In the genomic region with DNA sequence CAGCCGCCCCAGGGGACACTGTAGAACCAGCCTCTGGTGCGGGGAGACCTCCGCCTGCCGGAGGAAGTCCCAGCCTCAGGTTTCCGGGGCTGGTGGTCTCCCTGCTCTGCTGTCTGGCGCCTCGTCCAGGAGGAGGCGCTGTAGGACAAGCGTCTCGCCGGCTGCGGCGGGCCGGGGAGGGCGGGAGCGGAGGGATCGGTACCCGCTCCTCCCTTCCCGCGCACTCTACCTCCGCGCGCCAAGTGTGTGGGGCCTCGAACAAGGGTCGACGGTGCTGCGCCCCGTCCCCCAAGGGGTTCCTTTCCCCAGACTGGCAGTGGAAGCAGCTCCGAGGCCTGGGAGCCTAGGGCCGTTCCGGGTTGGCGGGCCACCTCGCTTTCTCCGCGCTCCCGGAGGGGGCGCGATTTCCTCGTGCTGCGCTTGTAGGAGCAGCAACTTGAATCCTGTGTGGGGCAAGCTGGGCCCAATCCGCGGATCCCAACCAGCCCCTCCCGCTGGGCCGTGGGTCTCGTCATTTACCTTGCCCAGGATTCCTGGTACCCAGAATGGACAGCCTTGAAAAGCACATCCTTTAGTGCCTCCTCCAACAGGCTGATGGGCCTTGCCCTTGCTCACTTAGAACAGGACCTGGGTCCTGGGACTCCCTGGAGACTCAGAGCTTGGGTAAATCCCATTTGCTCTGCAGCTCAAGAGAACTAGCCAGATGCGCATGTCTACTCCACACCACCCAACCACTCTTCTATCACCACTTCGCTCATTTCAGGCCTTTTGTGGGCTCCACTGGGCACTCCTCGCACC, we compare ENCODE assay signal across 1 cellular context.
TF ChIP-seq lines count a peak whose summit lies in the region.

No MANE protein-coding gene starts in this region.

TF ChIP-seq in WTC11, 78 proteins besides CTCF, POLR2A, EP300 and RAD21 (continued from another document and continues in another):
- TF ChIP-seq, protein P1, sequence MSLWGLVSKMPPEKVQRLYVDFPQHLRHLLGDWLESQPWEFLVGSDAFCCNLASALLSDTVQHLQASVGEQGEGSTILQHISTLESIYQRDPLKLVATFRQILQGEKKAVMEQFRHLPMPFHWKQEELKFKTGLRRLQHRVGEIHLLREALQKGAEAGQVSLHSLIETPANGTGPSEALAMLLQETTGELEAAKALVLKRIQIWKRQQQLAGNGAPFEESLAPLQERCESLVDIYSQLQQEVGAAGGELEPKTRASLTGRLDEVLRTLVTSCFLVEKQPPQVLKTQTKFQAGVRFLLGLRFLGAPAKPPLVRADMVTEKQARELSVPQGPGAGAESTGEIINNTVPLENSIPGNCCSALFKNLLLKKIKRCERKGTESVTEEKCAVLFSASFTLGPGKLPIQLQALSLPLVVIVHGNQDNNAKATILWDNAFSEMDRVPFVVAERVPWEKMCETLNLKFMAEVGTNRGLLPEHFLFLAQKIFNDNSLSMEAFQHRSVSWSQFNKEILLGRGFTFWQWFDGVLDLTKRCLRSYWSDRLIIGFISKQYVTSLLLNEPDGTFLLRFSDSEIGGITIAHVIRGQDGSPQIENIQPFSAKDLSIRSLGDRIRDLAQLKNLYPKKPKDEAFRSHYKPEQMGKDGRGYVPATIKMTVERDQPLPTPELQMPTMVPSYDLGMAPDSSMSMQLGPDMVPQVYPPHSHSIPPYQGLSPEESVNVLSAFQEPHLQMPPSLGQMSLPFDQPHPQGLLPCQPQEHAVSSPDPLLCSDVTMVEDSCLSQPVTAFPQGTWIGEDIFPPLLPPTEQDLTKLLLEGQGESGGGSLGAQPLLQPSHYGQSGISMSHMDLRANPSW (CRISPR knock-in tag; conservative IDR thresholded peaks at IDR 0.05; ENCODE audit: low read depth) = no peak
- TF ChIP-seq ZNF138 (CRISPR knock-in tag; conservative IDR thresholded peaks at IDR 0.05) (no peak), JAZF1 (CRISPR knock-in tag; IDR thresholded peaks at IDR 0.05) (no peak), FOXP1 (CRISPR knock-in tag; IDR thresholded peaks at IDR 0.05; ENCODE audit: borderline replicate concordance) (peak; percentile 87; the same call in 1 of the 2 replicates), HMGA2 (CRISPR knock-in tag; IDR thresholded peaks at IDR 0.05) (no peak), NFATC4 (CRISPR knock-in tag; IDR thresholded peaks at IDR 0.05) (no peak), ZNF121 (CRISPR knock-in tag; IDR thresholded peaks at IDR 0.05) (peak; percentile 95), ZNF671 (CRISPR knock-in tag; IDR thresholded peaks at IDR 0.05) (no peak), TEAD1 (CRISPR knock-in tag; IDR thresholded peaks at IDR 0.05) (peak; percentile 70; the same call in 1 of the 2 replicates), MXD4 (CRISPR knock-in tag; IDR thresholded peaks at IDR 0.05; ENCODE audit: borderline replicate concordance) (no peak), ZNF396 (CRISPR knock-in tag; IDR thresholded peaks at IDR 0.05; ENCODE audit: borderline replicate concordance) (no peak), NR3C1 (CRISPR knock-in tag; conservative IDR thresholded peaks at IDR 0.05; ENCODE audit: low read depth) (no peak), CREM (CRISPR knock-in tag; IDR thresholded peaks at IDR 0.05) (no peak), TEAD4 (CRISPR knock-in tag; IDR thresholded peaks at IDR 0.05) (no peak), TCF7 (CRISPR knock-in tag; IDR thresholded peaks at IDR 0.05; ENCODE audit: low read depth) (no peak)
- TF ChIP-seq, protein P2, sequence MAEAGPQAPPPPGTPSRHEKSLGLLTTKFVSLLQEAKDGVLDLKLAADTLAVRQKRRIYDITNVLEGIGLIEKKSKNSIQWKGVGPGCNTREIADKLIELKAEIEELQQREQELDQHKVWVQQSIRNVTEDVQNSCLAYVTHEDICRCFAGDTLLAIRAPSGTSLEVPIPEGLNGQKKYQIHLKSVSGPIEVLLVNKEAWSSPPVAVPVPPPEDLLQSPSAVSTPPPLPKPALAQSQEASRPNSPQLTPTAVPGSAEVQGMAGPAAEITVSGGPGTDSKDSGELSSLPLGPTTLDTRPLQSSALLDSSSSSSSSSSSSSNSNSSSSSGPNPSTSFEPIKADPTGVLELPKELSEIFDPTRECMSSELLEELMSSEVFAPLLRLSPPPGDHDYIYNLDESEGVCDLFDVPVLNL (CRISPR knock-in tag; IDR thresholded peaks at IDR 0.05; ENCODE audit: borderline replicate concordance, low read depth) = 0 out of 2 replicates have a peak, but pooled peaks have one; percentile 67
- TF ChIP-seq, protein P3, sequence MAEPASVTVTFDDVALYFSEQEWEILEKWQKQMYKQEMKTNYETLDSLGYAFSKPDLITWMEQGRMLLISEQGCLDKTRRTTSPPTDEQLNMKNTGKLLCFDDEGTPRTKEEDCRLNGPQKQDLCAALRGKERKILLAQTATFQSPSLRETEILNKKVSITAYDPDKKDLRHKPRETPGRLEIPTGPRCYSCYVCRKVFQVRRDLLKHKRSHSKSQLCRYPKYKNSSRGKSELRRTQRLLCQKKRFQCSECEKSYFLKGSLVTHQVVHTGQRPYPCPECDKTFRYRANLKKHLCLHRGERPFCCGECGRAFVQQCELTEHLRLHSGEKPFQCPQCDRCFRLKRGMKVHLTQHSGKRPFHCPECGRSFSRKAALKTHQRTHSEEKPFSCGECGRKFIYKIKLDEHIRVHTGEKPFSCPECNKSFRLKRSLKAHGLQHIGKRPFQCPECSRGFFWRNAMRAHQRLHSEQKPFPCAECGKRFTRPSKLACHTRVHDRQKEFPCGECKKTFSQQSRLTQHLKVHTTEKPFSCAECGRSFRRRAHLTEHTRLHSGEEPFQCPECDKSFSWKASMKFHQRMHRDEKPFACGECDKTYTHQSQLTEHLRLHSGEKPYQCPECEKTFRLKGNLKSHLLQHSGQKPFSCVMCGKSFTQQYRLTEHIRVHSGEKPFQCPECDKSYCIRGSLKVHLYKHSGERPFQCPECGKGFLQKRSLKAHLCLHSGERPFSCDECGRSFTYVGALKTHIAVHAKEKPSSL (CRISPR knock-in tag; conservative IDR thresholded peaks at IDR 0.05) = no peak
- TF ChIP-seq, protein P4, sequence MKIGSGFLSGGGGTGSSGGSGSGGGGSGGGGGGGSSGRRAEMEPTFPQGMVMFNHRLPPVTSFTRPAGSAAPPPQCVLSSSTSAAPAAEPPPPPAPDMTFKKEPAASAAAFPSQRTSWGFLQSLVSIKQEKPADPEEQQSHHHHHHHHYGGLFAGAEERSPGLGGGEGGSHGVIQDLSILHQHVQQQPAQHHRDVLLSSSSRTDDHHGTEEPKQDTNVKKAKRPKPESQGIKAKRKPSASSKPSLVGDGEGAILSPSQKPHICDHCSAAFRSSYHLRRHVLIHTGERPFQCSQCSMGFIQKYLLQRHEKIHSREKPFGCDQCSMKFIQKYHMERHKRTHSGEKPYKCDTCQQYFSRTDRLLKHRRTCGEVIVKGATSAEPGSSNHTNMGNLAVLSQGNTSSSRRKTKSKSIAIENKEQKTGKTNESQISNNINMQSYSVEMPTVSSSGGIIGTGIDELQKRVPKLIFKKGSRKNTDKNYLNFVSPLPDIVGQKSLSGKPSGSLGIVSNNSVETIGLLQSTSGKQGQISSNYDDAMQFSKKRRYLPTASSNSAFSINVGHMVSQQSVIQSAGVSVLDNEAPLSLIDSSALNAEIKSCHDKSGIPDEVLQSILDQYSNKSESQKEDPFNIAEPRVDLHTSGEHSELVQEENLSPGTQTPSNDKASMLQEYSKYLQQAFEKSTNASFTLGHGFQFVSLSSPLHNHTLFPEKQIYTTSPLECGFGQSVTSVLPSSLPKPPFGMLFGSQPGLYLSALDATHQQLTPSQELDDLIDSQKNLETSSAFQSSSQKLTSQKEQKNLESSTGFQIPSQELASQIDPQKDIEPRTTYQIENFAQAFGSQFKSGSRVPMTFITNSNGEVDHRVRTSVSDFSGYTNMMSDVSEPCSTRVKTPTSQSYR (CRISPR knock-in tag; IDR thresholded peaks at IDR 0.05) = no peak
- TF ChIP-seq, protein P5, sequence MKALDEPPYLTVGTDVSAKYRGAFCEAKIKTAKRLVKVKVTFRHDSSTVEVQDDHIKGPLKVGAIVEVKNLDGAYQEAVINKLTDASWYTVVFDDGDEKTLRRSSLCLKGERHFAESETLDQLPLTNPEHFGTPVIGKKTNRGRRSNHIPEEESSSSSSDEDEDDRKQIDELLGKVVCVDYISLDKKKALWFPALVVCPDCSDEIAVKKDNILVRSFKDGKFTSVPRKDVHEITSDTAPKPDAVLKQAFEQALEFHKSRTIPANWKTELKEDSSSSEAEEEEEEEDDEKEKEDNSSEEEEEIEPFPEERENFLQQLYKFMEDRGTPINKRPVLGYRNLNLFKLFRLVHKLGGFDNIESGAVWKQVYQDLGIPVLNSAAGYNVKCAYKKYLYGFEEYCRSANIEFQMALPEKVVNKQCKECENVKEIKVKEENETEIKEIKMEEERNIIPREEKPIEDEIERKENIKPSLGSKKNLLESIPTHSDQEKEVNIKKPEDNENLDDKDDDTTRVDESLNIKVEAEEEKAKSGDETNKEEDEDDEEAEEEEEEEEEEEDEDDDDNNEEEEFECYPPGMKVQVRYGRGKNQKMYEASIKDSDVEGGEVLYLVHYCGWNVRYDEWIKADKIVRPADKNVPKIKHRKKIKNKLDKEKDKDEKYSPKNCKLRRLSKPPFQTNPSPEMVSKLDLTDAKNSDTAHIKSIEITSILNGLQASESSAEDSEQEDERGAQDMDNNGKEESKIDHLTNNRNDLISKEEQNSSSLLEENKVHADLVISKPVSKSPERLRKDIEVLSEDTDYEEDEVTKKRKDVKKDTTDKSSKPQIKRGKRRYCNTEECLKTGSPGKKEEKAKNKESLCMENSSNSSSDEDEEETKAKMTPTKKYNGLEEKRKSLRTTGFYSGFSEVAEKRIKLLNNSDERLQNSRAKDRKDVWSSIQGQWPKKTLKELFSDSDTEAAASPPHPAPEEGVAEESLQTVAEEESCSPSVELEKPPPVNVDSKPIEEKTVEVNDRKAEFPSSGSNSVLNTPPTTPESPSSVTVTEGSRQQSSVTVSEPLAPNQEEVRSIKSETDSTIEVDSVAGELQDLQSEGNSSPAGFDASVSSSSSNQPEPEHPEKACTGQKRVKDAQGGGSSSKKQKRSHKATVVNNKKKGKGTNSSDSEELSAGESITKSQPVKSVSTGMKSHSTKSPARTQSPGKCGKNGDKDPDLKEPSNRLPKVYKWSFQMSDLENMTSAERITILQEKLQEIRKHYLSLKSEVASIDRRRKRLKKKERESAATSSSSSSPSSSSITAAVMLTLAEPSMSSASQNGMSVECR (CRISPR knock-in tag; IDR thresholded peaks at IDR 0.05; ENCODE audit: borderline replicate concordance) = peak; percentile 48; the same call in 1 of the 2 replicates
- TF ChIP-seq, protein P6, sequence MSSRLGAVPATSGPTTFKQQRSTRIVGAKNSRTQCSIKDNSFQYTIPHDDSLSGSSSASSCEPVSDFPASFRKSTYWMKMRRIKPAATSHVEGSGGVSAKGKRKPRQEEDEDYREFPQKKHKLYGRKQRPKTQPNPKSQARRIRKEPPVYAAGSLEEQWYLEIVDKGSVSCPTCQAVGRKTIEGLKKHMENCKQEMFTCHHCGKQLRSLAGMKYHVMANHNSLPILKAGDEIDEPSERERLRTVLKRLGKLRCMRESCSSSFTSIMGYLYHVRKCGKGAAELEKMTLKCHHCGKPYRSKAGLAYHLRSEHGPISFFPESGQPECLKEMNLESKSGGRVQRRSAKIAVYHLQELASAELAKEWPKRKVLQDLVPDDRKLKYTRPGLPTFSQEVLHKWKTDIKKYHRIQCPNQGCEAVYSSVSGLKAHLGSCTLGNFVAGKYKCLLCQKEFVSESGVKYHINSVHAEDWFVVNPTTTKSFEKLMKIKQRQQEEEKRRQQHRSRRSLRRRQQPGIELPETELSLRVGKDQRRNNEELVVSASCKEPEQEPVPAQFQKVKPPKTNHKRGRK (CRISPR knock-in tag; IDR thresholded peaks at IDR 0.05; ENCODE audit: borderline replicate concordance) = no peak
- TF ChIP-seq, protein P7, sequence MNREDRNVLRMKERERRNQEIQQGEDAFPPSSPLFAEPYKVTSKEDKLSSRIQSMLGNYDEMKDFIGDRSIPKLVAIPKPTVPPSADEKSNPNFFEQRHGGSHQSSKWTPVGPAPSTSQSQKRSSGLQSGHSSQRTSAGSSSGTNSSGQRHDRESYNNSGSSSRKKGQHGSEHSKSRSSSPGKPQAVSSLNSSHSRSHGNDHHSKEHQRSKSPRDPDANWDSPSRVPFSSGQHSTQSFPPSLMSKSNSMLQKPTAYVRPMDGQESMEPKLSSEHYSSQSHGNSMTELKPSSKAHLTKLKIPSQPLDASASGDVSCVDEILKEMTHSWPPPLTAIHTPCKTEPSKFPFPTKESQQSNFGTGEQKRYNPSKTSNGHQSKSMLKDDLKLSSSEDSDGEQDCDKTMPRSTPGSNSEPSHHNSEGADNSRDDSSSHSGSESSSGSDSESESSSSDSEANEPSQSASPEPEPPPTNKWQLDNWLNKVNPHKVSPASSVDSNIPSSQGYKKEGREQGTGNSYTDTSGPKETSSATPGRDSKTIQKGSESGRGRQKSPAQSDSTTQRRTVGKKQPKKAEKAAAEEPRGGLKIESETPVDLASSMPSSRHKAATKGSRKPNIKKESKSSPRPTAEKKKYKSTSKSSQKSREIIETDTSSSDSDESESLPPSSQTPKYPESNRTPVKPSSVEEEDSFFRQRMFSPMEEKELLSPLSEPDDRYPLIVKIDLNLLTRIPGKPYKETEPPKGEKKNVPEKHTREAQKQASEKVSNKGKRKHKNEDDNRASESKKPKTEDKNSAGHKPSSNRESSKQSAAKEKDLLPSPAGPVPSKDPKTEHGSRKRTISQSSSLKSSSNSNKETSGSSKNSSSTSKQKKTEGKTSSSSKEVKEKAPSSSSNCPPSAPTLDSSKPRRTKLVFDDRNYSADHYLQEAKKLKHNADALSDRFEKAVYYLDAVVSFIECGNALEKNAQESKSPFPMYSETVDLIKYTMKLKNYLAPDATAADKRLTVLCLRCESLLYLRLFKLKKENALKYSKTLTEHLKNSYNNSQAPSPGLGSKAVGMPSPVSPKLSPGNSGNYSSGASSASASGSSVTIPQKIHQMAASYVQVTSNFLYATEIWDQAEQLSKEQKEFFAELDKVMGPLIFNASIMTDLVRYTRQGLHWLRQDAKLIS (CRISPR knock-in tag; IDR thresholded peaks at IDR 0.05; ENCODE audit: borderline replicate concordance) = no peak
- TF ChIP-seq, protein P8, sequence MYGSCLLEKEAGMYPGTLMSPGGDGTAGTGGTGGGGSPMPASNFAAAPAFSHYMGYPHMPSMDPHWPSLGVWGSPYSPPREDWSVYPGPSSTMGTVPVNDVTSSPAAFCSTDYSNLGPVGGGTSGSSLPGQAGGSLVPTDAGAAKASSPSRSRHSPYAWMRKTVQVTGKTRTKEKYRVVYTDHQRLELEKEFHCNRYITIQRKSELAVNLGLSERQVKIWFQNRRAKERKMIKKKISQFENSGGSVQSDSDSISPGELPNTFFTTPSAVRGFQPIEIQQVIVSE (CRISPR knock-in tag; IDR thresholded peaks at IDR 0.05; ENCODE audit: borderline replicate concordance) = no peak
- TF ChIP-seq, protein P9, sequence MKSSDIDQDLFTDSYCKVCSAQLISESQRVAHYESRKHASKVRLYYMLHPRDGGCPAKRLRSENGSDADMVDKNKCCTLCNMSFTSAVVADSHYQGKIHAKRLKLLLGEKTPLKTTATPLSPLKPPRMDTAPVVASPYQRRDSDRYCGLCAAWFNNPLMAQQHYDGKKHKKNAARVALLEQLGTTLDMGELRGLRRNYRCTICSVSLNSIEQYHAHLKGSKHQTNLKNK (CRISPR knock-in tag; IDR thresholded peaks at IDR 0.05) = no peak
